9 cellular contexts compared by ENCODE assay signal in genomic region chr2:127079358-127079920, GRCh38. TPM values are rescaled to one million over a fixed set of nuclear protein-coding genes. Genes with fewer than 3 reads are reported as not detected.
DNase-seq lines count a peak whose midpoint lies in the region; TF ChIP-seq lines count a peak whose summit lies in the region.
"Had no signal": no experiment of that assay in that cellular context is flagged by ENCODE, and none has a peak within 500 bp of the region (broad histone marks: within the 10 kb centered on the region; RNA-seq: fewer than 3 reads in every experiment).

No MANE protein-coding gene starts in this region.

- H3K9ac ChIP-seq in H9 (ENCODE audit: extremely low read depth, insufficient read length, low read length), result no peak overlapping the region
- no peak overlapping the region for H3K9ac ChIP-seq in endodermal cell (ENCODE audit: extremely low read depth, low read length, poor library complexity, severe bottlenecking)

- H4K20me1 ChIP-seq in H9 (ENCODE audit: control insufficient read depth, insufficient read depth, insufficient read length), result no peaks in the 10 kb centered on the region

- H3K4me1 Mint-ChIP-seq in H9, result peaks cover 24 to 45% of the 10 kb centered on the region in 2 experiments
- H3K4me1 Mint-ChIP-seq in endodermal cell, result peaks cover 12% of the 10 kb centered on the region

- H3K27ac ChIP-seq in H9 (ENCODE audit: insufficient read length, low read depth, low read length) (no peak overlapping the region), endodermal cell (ENCODE audit: low read depth, low read length) (no peak overlapping the region)

- H2BK12ac ChIP-seq in H9 (ENCODE audit: insufficient read length, low read depth, low read length), result no peak overlapping the region

- H2BK20ac ChIP-seq in H9 (ENCODE audit: low read depth, low read length, poor library complexity, severe bottlenecking), result no peak overlapping the region

- peaks cover 0 to 3% (median 0%) of the 10 kb centered on the region in 3 experiments; a peak in 2 of 7 replicates for H3K36me3 Mint-ChIP-seq in H9 (ENCODE audit: insufficient read depth in 1 of 3, low read depth in 3 of 3)
- no peaks in the 10 kb centered on the region for H3K36me3 Mint-ChIP-seq in endodermal cell (ENCODE audit: low read depth)

- H3K4me1 ChIP-seq in H9 (ENCODE audit: insufficient read depth, low read length), result no peaks in the 10 kb centered on the region
- H3K4me1 ChIP-seq in endodermal cell (ENCODE audit: control insufficient read depth, insufficient read depth, low read length), result peaks cover 1% of the 10 kb centered on the region

- TF ChIP-seq CTCF in H9 (conservative IDR thresholded peaks at IDR 0.05), result no peak
- TF ChIP-seq CTCF in endodermal cell (conservative IDR thresholded peaks at IDR 0.05), result no peak
- TF ChIP-seq CTCF in GM13976 (IDR thresholded peaks at IDR 0.05; ENCODE audit: borderline replicate concordance, control extremely low read depth, extremely low read depth, insufficient read depth, missing control alignments), result no peak

- H3K9me3 Mint-ChIP-seq in H9 (no peaks in the 10 kb centered on the region; a peak in 1 of 5 replicates), endodermal cell (no peaks in the 10 kb centered on the region)

- H2BK120ac ChIP-seq in H9 (ENCODE audit: low read depth, low read length, poor library complexity, severe bottlenecking), result no peak overlapping the region

- H3K79me2 ChIP-seq in H9 (ENCODE audit: insufficient read depth, low read length), result no peaks in the 10 kb centered on the region; the same call in 1 of the 2 replicates

- H3K14ac ChIP-seq in H9 (ENCODE audit: insufficient read depth, low read length), result no peak overlapping the region

- no peak overlapping the region for H2BK15ac ChIP-seq in H9 (ENCODE audit: low read depth, low read length)

- in situ Hi-C loops in GM13976 (cut with MboI; ENCODE audit: low sequenced_read_pairs, unreplicated experiment), result no loop called here

- H3K27ac Mint-ChIP-seq in H9, result peak overlapping the region in 2 of 3 experiments; percentile 56 to 91; a peak in 4 of 7 replicates
- H3K27ac Mint-ChIP-seq in endodermal cell, result peak overlapping the region; percentile 24

- WGBS in H9 (ENCODE audit: extremely low coverage, insufficient read length, low lambda C conversion rate), result no CpG with 5 or more reads among the region's 6 CpGs
- 86% methylated on average over 6 of the region's 6 CpGs; no CpG with 5 or more reads in 1 of the 2 experiments for WGBS in endodermal cell (ENCODE audit: insufficient coverage in 1 of 2, insufficient read length in 1 of 2), 2 experiments

- no peak overlapping the region for H4K5ac ChIP-seq in H9 (ENCODE audit: insufficient read length, low read depth, low read length)

- H3K27me3 Mint-ChIP-seq in H9 (ENCODE audit: low read depth) (no peaks in the 10 kb centered on the region), endodermal cell (ENCODE audit: insufficient read depth) (no peaks in the 10 kb centered on the region)

- no peak overlapping the region for H2BK5ac ChIP-seq in H9 (ENCODE audit: insufficient read length, low read length)

- H3K23me2 ChIP-seq in H9 (ENCODE audit: insufficient read length, low read depth, low read length, poor library complexity, severe bottlenecking), result no peaks in the 10 kb centered on the region

- H3K4me3 ChIP-seq in endodermal cell (ENCODE audit: low read length), result no peak overlapping the region

- no peaks in the 10 kb centered on the region for H3K36me3 ChIP-seq in endodermal cell (ENCODE audit: control insufficient read depth, insufficient read depth, low read length)

- no peak overlapping the region for H3T11ph ChIP-seq in H9 (ENCODE audit: low read length)

- H3K27me3 ChIP-seq in H9 (ENCODE audit: insufficient read depth, low read length), result no peaks in the 10 kb centered on the region
- no peaks in the 10 kb centered on the region for H3K27me3 ChIP-seq in endodermal cell (ENCODE audit: control insufficient read depth, insufficient read depth, low read length, poor library complexity, severe bottlenecking)

- H2AK5ac ChIP-seq in H9 (ENCODE audit: insufficient read length, low read length), result no peak overlapping the region

- H3K18ac ChIP-seq in H9 (ENCODE audit: insufficient read length, low read depth, low read length), result no peak overlapping the region

- no peak overlapping the region for H3K4me2 ChIP-seq in H9 (ENCODE audit: insufficient read depth, insufficient read length, low read length)

- H2AFZ ChIP-seq in H9 (ENCODE audit: low read length), result no peak overlapping the region

- H4K8ac ChIP-seq in H9 (replicated peaks; ENCODE audit: insufficient read length, low read depth, low read length), result no peak overlapping the region

- no peak overlapping the region for H3K56ac ChIP-seq in H9 (ENCODE audit: insufficient read length, low read depth, low read length)

- no peak for DNase-seq in H9
- DNase-seq in activated CD4-positive, alpha-beta T cell treated with anti-CD3 and anti-CD28 coated beads, Interleukin-2, amount 50 U/mL, for 48 hours, result peak; percentile 39 to 53
- no peak for DNase-seq in endodermal cell
- peak; percentile 47 for DNase-seq in stimulated activated CD8-positive, alpha-beta memory T cell treated with anti-CD3 and anti-CD28 coated beads, Interleukin-4, amount 100 ng/mL, for 48 hours
- DNase-seq in GM13976 (ENCODE audit: low spot score), result no peak
- no peak for DNase-seq in NCI-H128 (lab: John Stamatoyannopoulos, UW; ENCODE audit: unreplicated experiment)
- DNase-seq in NCI-H1694 treated with DMSO at 0.1 percent for 48 hours (lab: John Stamatoyannopoulos, UW), result no peak
- DNase-seq: DMS153, retina had no signal

- H3K23ac ChIP-seq in H9 (ENCODE audit: insufficient read length, low read depth, low read length), result no peak overlapping the region

- no peak overlapping the region; a peak in 1 of 5 replicates for H3K4me3 Mint-ChIP-seq in H9
- H3K4me3 Mint-ChIP-seq in endodermal cell, result no peak overlapping the region

- H4K91ac ChIP-seq in H9 (ENCODE audit: insufficient read length, low read depth, low read length), result no peak overlapping the region

- no peaks in the 10 kb centered on the region for H3K79me1 ChIP-seq in H9 (ENCODE audit: insufficient read depth, low read depth, low read length, poor library complexity, severe bottlenecking)

- H3K4ac ChIP-seq in H9 (ENCODE audit: low read depth, low read length), result no peak overlapping the region

- H3K9me3 ChIP-seq in H9 (ENCODE audit: control insufficient read depth, low read depth, low read length) (no peaks in the 10 kb centered on the region), endodermal cell (ENCODE audit: control insufficient read depth, low read length) (no peaks in the 10 kb centered on the region)

RNA-seq across cellular contexts. Expression of gene BIN1, which starts 27.5 kb away (rescaled TPM):
- total RNA-seq in H9 (2021) (30.0 and 32.0 TPM in 2 replicates), endodermal cell (10 to 100 TPM; 41.7 to 45.9 TPM)
- polyA plus RNA-seq in endodermal cell (2013, experiment 1 of 2), result 51.8 TPM
- 45.1 TPM for polyA plus RNA-seq in endodermal cell (2013, experiment 2 of 2)

Comparison
In these comparisons a context has a peak if more than half of its experiments do, and no peak if none do; other contexts are left out.
1. DNase-seq: peak in activated CD4-positive, alpha-beta T cell treated with anti-CD3 and anti-CD28 coated beads, Interleukin-2, amount 50 U/mL, for 48 hours (2 of 2) and stimulated activated CD8-positive, alpha-beta memory T cell treated with anti-CD3 and anti-CD28 coated beads, Interleukin-4, amount 100 ng/mL, for 48 hours (single experiment); none in H9 (single experiment), endodermal cell (single experiment), GM13976 (single experiment), NCI-H128 (single experiment) and NCI-H1694 treated with DMSO at 0.1 percent for 48 hours (single experiment).